In genomic region chr5:115194671-115195070, GRCh38 we compare ENCODE assay signal across 28 cellular contexts. TPM values are rescaled to one million over a fixed set of nuclear protein-coding genes. Genes with fewer than 3 reads are reported as not detected.
DNase-seq lines count a peak whose midpoint lies in the region; ATAC-seq and TF ChIP-seq lines count a peak whose summit lies in the region.
"Had no signal": no experiment of that assay in that cellular context is flagged by ENCODE, and none has a peak within 500 bp of the region (broad histone marks: within the 10 kb centered on the region; RNA-seq: fewer than 3 reads in every experiment).

No MANE protein-coding gene starts in this region.

- H3K4me3 Mint-ChIP-seq in activated naive CD8-positive, alpha-beta T cell treated with anti-CD3 and anti-CD28 coated beads, Interleukin-2, amount 50 U/mL, for 24 hours: no peak overlapping the region
- H3K4me3 Mint-ChIP-seq: central memory CD8-positive, alpha-beta T cell; IgD-negative memory B cell; naive thymus-derived CD4-positive, alpha-beta T cell; stimulated activated naive B cell treated with anti-CD40 and anti-IgM and Interleukin-4, amounts not matched to agents 10 μg/mL and 1 μg/mL and 100 μg/mL, for 72 hours; T-cell had no signal

- peaks cover 3% of the 10 kb centered on the region for H3K36me3 Mint-ChIP-seq in activated naive CD8-positive, alpha-beta T cell treated with anti-CD3 and anti-CD28 coated beads, Interleukin-2, amount 50 U/mL, for 24 hours (ENCODE audit: low read depth)

- no peak overlapping the region for H3K4me3 ChIP-seq in BE2C (ENCODE audit: low read depth, low read length)
- H3K4me3 ChIP-seq in fibroblast of mammary gland (ENCODE audit: control insufficient read depth, low read depth, low read length): no peak overlapping the region
- H3K4me3 ChIP-seq in muscle layer of duodenum (ENCODE audit: low read depth in 1 of 2, low read length in 2 of 2): no peak overlapping the region
- H3K4me3 ChIP-seq: esophagus squamous epithelium, heart left ventricle, lower lobe of right lung, sigmoid colon, tibial artery had no signal

- ATAC-seq in GM21825 (IDR thresholded peaks at IDR 0.05; ENCODE audit: unreplicated experiment): no peak
- ATAC-seq in activated naive CD8-positive, alpha-beta T cell treated with anti-CD3 and anti-CD28 coated beads, Interleukin-2, amount 50 U/mL, for 24 hours: no peak
- no peak for ATAC-seq in GM21786 (IDR thresholded peaks at IDR 0.05; ENCODE audit: unreplicated experiment)
- ATAC-seq: HCT116; heart left ventricle; lower lobe of right lung; naive thymus-derived CD4-positive, alpha-beta T cell; stimulated activated naive B cell treated with anti-CD40 and anti-IgM and Interleukin-4, amounts not matched to agents 10 μg/mL and 1 μg/mL and 100 μg/mL, for 72 hours; T-cell had no signal

- H3K4me1 ChIP-seq in BE2C: peaks cover 16% of the 10 kb centered on the region; the same call in 1 of the 2 replicates
- H3K4me1 ChIP-seq in muscle layer of duodenum (ENCODE audit: control insufficient read depth in 1 of 2, insufficient read depth in 2 of 2, low read length in 2 of 2): no peaks in the 10 kb centered on the region
- H3K4me1 ChIP-seq: heart left ventricle, lower lobe of right lung, parathyroid adenoma, sigmoid colon had no signal

- TF ChIP-seq CTCF in BE2C (IDR thresholded peaks at IDR 0.05; ENCODE audit: low read depth, low read length): no peak
- no peak for TF ChIP-seq CTCF in fibroblast of mammary gland (conservative IDR thresholded peaks at IDR 0.05; ENCODE audit: control insufficient read depth, insufficient read depth, low read depth, low read length)

- H3K27ac Mint-ChIP-seq in activated naive CD8-positive, alpha-beta T cell treated with anti-CD3 and anti-CD28 coated beads, Interleukin-2, amount 50 U/mL, for 24 hours: no peak overlapping the region
- H3K27ac Mint-ChIP-seq: IgD-negative memory B cell; naive thymus-derived CD4-positive, alpha-beta T cell; stimulated activated naive B cell treated with anti-CD40 and anti-IgM and Interleukin-4, amounts not matched to agents 10 μg/mL and 1 μg/mL and 100 μg/mL, for 72 hours; T-cell had no signal

- H3K9me3 ChIP-seq in BE2C: no peaks in the 10 kb centered on the region
- H3K9me3 ChIP-seq in muscle layer of duodenum (ENCODE audit: control insufficient read depth in 1 of 2, low read length in 2 of 2): no peaks in the 10 kb centered on the region
- H3K9me3 ChIP-seq: esophagus squamous epithelium, heart left ventricle, lower lobe of right lung, sigmoid colon, tibial artery had no signal

- DNase-seq in BE2C (peak; percentile 50), RPMI7951 (ENCODE audit: low read depth) (peak; percentile 3), fibroblast of mammary gland (ENCODE audit: low read depth) (peak; percentile 25), amygdala (lab: John Stamatoyannopoulos, UW) (no peak)
- DNase-seq in activated naive CD8-positive, alpha-beta T cell treated with anti-CD3 and anti-CD28 coated beads, Interleukin-2, amount 50 U/mL, for 24 hours: no peak
- DNase-seq: activated CD4-positive, alpha-beta T cell treated with anti-CD3 and anti-CD28 coated beads for 48 hours; activated CD8-positive, alpha-beta memory T cell treated with anti-CD3 and anti-CD28 coated beads, Interleukin-2, amount 50 U/mL, for 4 hours; activated gamma-delta T cell; COR-L47; effector CD8-positive, alpha-beta T cell; esophagus squamous epithelium; heart left ventricle; lower lobe of right lung; naive thymus-derived CD4-positive, alpha-beta T cell; NCI-H187; sigmoid colon; stimulated activated naive B cell treated with anti-CD40 and anti-IgM and Interleukin-4, amounts not matched to agents 10 μg/mL and 1 μg/mL and 100 μg/mL, for 72 hours; T-cell; tibial artery had no signal

- H3K27ac ChIP-seq in muscle layer of duodenum (ENCODE audit: low read length): peak overlapping the region; percentile 49
- H3K27ac ChIP-seq: esophagus squamous epithelium, heart left ventricle, HL-60, lower lobe of right lung, parathyroid adenoma, RWPE1, sigmoid colon, tibial artery had no signal

- no peaks in the 10 kb centered on the region for H3K36me3 ChIP-seq in BE2C
- H3K36me3 ChIP-seq in muscle layer of duodenum (ENCODE audit: control insufficient read depth in 1 of 2, insufficient read depth in 2 of 2, low read length in 2 of 2): no peaks in the 10 kb centered on the region
- H3K36me3 ChIP-seq: esophagus squamous epithelium, heart left ventricle, lower lobe of right lung, sigmoid colon, tibial artery had no signal

- H3K27me3 ChIP-seq in BE2C (no peaks in the 10 kb centered on the region), muscle layer of duodenum (ENCODE audit: low read depth, low read length) (no peaks in the 10 kb centered on the region)
- H3K27me3 ChIP-seq: heart left ventricle, sigmoid colon, tibial artery had no signal

- peaks cover 1% of the 10 kb centered on the region for H3K27me3 Mint-ChIP-seq in activated naive CD8-positive, alpha-beta T cell treated with anti-CD3 and anti-CD28 coated beads, Interleukin-2, amount 50 U/mL, for 24 hours

- H3K9me3 Mint-ChIP-seq in activated naive CD8-positive, alpha-beta T cell treated with anti-CD3 and anti-CD28 coated beads, Interleukin-2, amount 50 U/mL, for 24 hours: no peaks in the 10 kb centered on the region
- H3K9me3 Mint-ChIP-seq: central memory CD8-positive, alpha-beta T cell had no signal

- no peaks in the 10 kb centered on the region for H3K4me1 Mint-ChIP-seq in activated naive CD8-positive, alpha-beta T cell treated with anti-CD3 and anti-CD28 coated beads, Interleukin-2, amount 50 U/mL, for 24 hours
- H3K4me1 Mint-ChIP-seq: central memory CD8-positive, alpha-beta T cell; naive thymus-derived CD4-positive, alpha-beta T cell; stimulated activated naive B cell treated with anti-CD40 and anti-IgM and Interleukin-4, amounts not matched to agents 10 μg/mL and 1 μg/mL and 100 μg/mL, for 72 hours; T-cell had no signal

RNA-seq across cellular contexts. Expression of gene TRIM36, which starts 25.0 kb away (rescaled TPM):
- polyA plus RNA-seq in BE2C (2012; ENCODE audit: insufficient read depth, insufficient read length, low read depth): 1.4 TPM
- 2.4 and 3.5 TPM in 2 replicates for total RNA-seq in RPMI7951 (2014; rRNA removed; shearing (Covaris generic))
- polyA plus RNA-seq: IgD-negative memory B cell; naive thymus-derived CD4-positive, alpha-beta T cell had no signal

Comparison
In these comparisons a context has a peak if more than half of its experiments do, and no peak if none do; other contexts are left out.
1. DNase-seq: peak in BE2C (single experiment), RPMI7951 (single experiment) and fibroblast of mammary gland (single experiment); none in amygdala (0 of 56) and activated naive CD8-positive, alpha-beta T cell treated with anti-CD3 and anti-CD28 coated beads, Interleukin-2, amount 50 U/mL, for 24 hours (single experiment).